In genomic region chr17:76452646-76453430, GRCh38 we compare ENCODE assay signal across 8 cellular contexts. TPM values are rescaled to one million over a fixed set of nuclear protein-coding genes. Genes with fewer than 3 reads are reported as not detected.
DNase-seq lines count a peak whose midpoint lies in the region; ATAC-seq and TF ChIP-seq lines count a peak whose summit lies in the region.

Gene UBE2O (minus strand): TSS chr17:76453152. CDS start chr17:76453141, 11 bp downstream.

- no CpG with 5 or more reads among the region's 103 CpGs for WGBS in mesendoderm (ENCODE audit: extremely low coverage, insufficient coverage, low lambda C conversion rate)

- peak within 1 kb of the TSS; percentile 28 for H3K4ac ChIP-seq in mesendoderm (ENCODE audit: low read depth, low read length)

- H2BK15ac ChIP-seq in mesendoderm (replicated peaks; ENCODE audit: low read depth), result no peak within 1 kb of the TSS

- TF ChIP-seq CTCF in HL-60 (IDR thresholded peaks at IDR 0.05; ENCODE audit: insufficient read depth, low read length), result no peak

- H2AK5ac ChIP-seq in mesendoderm (ENCODE audit: low read length), result no peak within 1 kb of the TSS

- H2BK120ac ChIP-seq in mesendoderm (ENCODE audit: low read depth, low read length), result no peak within 1 kb of the TSS

- DNase-seq in CD4-positive, CD25-positive, alpha-beta regulatory T cell, result peak; percentile 91 to 93 (median 91)
- DNase-seq in HL-60 (ENCODE audit: low read depth in 1 of 2, low spot score in 1 of 2) (peak; percentile 83 to 86), NCI-H82 treated with DMSO at 0.1 percent for 48 hours (lab: John Stamatoyannopoulos, UW; ENCODE audit: unreplicated experiment) (peak; percentile 78), mesendoderm (peak; percentile 98)
- peak; percentile 80 to 88 for DNase-seq in activated CD8-positive, alpha-beta memory T cell treated with anti-CD3 and anti-CD28 coated beads for 1 hour (ENCODE audit: extremely low read depth in 1 of 2, low read depth in 1 of 2)
- peak; percentile 93 to 96 (median 96) for DNase-seq in effector memory CD8-positive, alpha-beta T cell
- DNase-seq in stimulated activated CD8-positive, alpha-beta memory T cell treated with anti-CD3 and anti-CD28 coated beads, Interleukin-12 subunit alpha, Interleukin-12 subunit beta, amount 100 ng/mL, for 4 hours (ENCODE audit: low read depth), result peak; percentile 85

- H3K4me1 ChIP-seq in CD4-positive, CD25-positive, alpha-beta regulatory T cell (ENCODE audit: control insufficient read depth, insufficient read depth, low read length, poor library complexity, severe bottlenecking), result peaks cover 22% of the 10 kb centered on the region
- H3K4me1 ChIP-seq in mesendoderm (ENCODE audit: control insufficient read depth, low read depth, low read length), result peaks cover 6% of the 10 kb centered on the region

- H3K36me3 ChIP-seq in CD4-positive, CD25-positive, alpha-beta regulatory T cell (ENCODE audit: control insufficient read depth, insufficient read depth, low read length), result no peaks in the 10 kb centered on the region
- H3K36me3 ChIP-seq in mesendoderm (ENCODE audit: control insufficient read depth, insufficient read depth, low read length), result no peaks in the 10 kb centered on the region

- peak within 1 kb of the TSS; percentile 78 for H3K4me3 ChIP-seq in CD4-positive, CD25-positive, alpha-beta regulatory T cell (ENCODE audit: low read depth, low read length)
- H3K4me3 ChIP-seq in HL-60 (replicated peaks; ENCODE audit: insufficient read depth, low read length), result peak within 1 kb of the TSS; percentile 82
- peak within 1 kb of the TSS; percentile 90 for H3K4me3 ChIP-seq in mesendoderm (ENCODE audit: low read length)

- H3K23ac ChIP-seq in mesendoderm (ENCODE audit: low read length), result peak within 1 kb of the TSS; percentile 89

- H3K56ac ChIP-seq in mesendoderm (ENCODE audit: low read length), result peak within 1 kb of the TSS; percentile 97

- peaks cover 0 to 2% (median 0%) of the 10 kb centered on the region in 7 donors for H3K9me3 Mint-ChIP-seq in CD4-positive, CD25-positive, alpha-beta regulatory T cell
- H3K9me3 Mint-ChIP-seq in effector memory CD8-positive, alpha-beta T cell, result no peaks in the 10 kb centered on the region

- H3K4me3 Mint-ChIP-seq in CD4-positive, CD25-positive, alpha-beta regulatory T cell, result peak within 1 kb of the TSS; percentile 85 to 95 (median 90)
- H3K4me3 Mint-ChIP-seq in effector memory CD8-positive, alpha-beta T cell, result peak within 1 kb of the TSS; percentile 85 to 88

- H3K9ac ChIP-seq in mesendoderm (ENCODE audit: low read length), result peak within 1 kb of the TSS; percentile 87

- H3K27me3 ChIP-seq in CD4-positive, CD25-positive, alpha-beta regulatory T cell (ENCODE audit: control insufficient read depth, insufficient read depth, low read length), result no peaks in the 10 kb centered on the region
- H3K27me3 ChIP-seq in HL-60 (ENCODE audit: insufficient read depth, poor library complexity, severe bottlenecking) (no peaks in the 10 kb centered on the region), mesendoderm (ENCODE audit: insufficient read depth, low read length, poor library complexity) (no peaks in the 10 kb centered on the region)

- H3K79me2 ChIP-seq in mesendoderm (ENCODE audit: control insufficient read depth, insufficient read depth, low read length), result peaks cover 48% of the 10 kb centered on the region

- peak within 1 kb of the TSS; percentile 91 to 95 (median 92) for H3K27ac Mint-ChIP-seq in CD4-positive, CD25-positive, alpha-beta regulatory T cell
- peak within 1 kb of the TSS; percentile 85 to 94 for H3K27ac Mint-ChIP-seq in effector memory CD8-positive, alpha-beta T cell

- peaks cover 3% of the 10 kb centered on the region for H3K36me3 Mint-ChIP-seq in CD4-positive, CD25-positive, alpha-beta regulatory T cell
- H3K36me3 Mint-ChIP-seq in effector memory CD8-positive, alpha-beta T cell (ENCODE audit: insufficient read depth), result peaks cover 10% of the 10 kb centered on the region

- H4K5ac ChIP-seq in mesendoderm (ENCODE audit: low read length), result no peak within 1 kb of the TSS

- peak within 1 kb of the TSS; percentile 67 for H3K4me2 ChIP-seq in mesendoderm (ENCODE audit: low read length)

- no peak within 1 kb of the TSS for H2BK5ac ChIP-seq in mesendoderm (ENCODE audit: low read length)

- no peaks in the 10 kb centered on the region for H3K9me3 ChIP-seq in CD4-positive, CD25-positive, alpha-beta regulatory T cell (ENCODE audit: control insufficient read depth in 2 of 2, low read length in 2 of 2)

- H3K18ac ChIP-seq in mesendoderm (ENCODE audit: low read length), result peak within 1 kb of the TSS; percentile 88

- H4K8ac ChIP-seq in mesendoderm (ENCODE audit: low read depth, low read length), result no peak within 1 kb of the TSS

- H3K79me1 ChIP-seq in mesendoderm (ENCODE audit: low read length), result peaks cover 17% of the 10 kb centered on the region

- H3K27me3 Mint-ChIP-seq in CD4-positive, CD25-positive, alpha-beta regulatory T cell, result peaks cover 11% of the 10 kb centered on the region
- H3K27me3 Mint-ChIP-seq in effector memory CD8-positive, alpha-beta T cell, result no peaks in the 10 kb centered on the region

- peak within 1 kb of the TSS; percentile 77 for H3K27ac ChIP-seq in CD4-positive, CD25-positive, alpha-beta regulatory T cell (ENCODE audit: insufficient read depth, low read length, poor library complexity, severe bottlenecking)
- no peak within 1 kb of the TSS for H3K27ac ChIP-seq in HL-60 (replicated peaks)
- H3K27ac ChIP-seq in mesendoderm (ENCODE audit: low read depth, low read length), result peak within 1 kb of the TSS; percentile 56

- H3K4me1 Mint-ChIP-seq in CD4-positive, CD25-positive, alpha-beta regulatory T cell, result peaks cover 6 to 46% (median 32%) of the 10 kb centered on the region in 4 donors
- peaks cover 25 to 39% of the 10 kb centered on the region in 2 donors for H3K4me1 Mint-ChIP-seq in effector memory CD8-positive, alpha-beta T cell (ENCODE audit: low read depth in 2 of 2)

- peak; percentile 90 to 93 for ATAC-seq in CD4-positive, CD25-positive, alpha-beta regulatory T cell (ENCODE audit: low read depth in 2 of 2)
- peak; percentile 87 for ATAC-seq in GM19397 (IDR thresholded peaks at IDR 0.05; ENCODE audit: unreplicated experiment)
- ATAC-seq in effector memory CD8-positive, alpha-beta T cell (replicated peaks), result peak; percentile 92

RNA-seq across cellular contexts. Expression of gene UBE2O, which starts in this region (rescaled TPM):
- total RNA-seq in CD4-positive, CD25-positive, alpha-beta regulatory T cell, result 34.3 TPM
- polyA plus RNA-seq in CD4-positive, CD25-positive, alpha-beta regulatory T cell, result 1 to 10 TPM; 3.1 to 9.0 (median 6.4) TPM
- polyA plus RNA-seq in mesendoderm (2013, experiment 1 of 2), result 21.4 TPM
- polyA plus RNA-seq in mesendoderm (2013, experiment 2 of 2), result 21.3 TPM
